9 cellular contexts compared by ENCODE assay signal in the genomic region with DNA sequence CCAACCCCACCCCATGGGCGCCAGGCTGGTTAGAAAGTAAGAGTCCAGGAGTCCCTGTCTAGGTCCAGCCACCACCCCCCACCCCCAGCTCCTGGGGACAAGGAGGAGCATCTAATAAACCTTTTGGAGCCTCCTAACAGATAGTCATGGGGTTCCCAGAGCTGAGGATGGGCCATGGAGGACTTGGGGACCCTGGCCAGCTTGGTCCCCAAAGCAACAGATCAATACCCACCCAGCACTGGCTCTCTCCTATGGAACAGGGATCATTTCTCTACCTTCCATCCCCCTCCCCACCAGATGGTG. TPM values are rescaled to one million over a fixed set of nuclear protein-coding genes. Genes with fewer than 3 reads are reported as not detected.
DNase-seq lines count a peak whose midpoint lies in the region; ATAC-seq and TF ChIP-seq lines count a peak whose summit lies in the region.
"Had no signal": no experiment of that assay in that cellular context is flagged by ENCODE, and none has a peak within 500 bp of the region (broad histone marks: within the 10 kb centered on the region; RNA-seq: fewer than 3 reads in every experiment).

No MANE protein-coding gene starts in this region.

- TF ChIP-seq POLR2A in breast epithelium (IDR thresholded peaks at IDR 0.05): no peak

- ATAC-seq in HG02973 (IDR thresholded peaks at IDR 0.05; ENCODE audit: unreplicated experiment): no peak
- ATAC-seq in GM21723 (IDR thresholded peaks at IDR 0.05; ENCODE audit: unreplicated experiment): no peak
- ATAC-seq in GM18873 (IDR thresholded peaks at IDR 0.05; ENCODE audit: low FRiP score, unreplicated experiment): no peak
- no peak for ATAC-seq in HG03457 (IDR thresholded peaks at IDR 0.05; ENCODE audit: unreplicated experiment)

- no peak for TF ChIP-seq CTCF in BE2C (IDR thresholded peaks at IDR 0.05; ENCODE audit: low read depth, low read length)
- no peak for TF ChIP-seq CTCF in HFFc6 (IDR thresholded peaks at IDR 0.05)
- no peak for TF ChIP-seq CTCF in breast epithelium (IDR thresholded peaks at IDR 0.05)
- TF ChIP-seq CTCF in nephron (IDR thresholded peaks at IDR 0.05; ENCODE audit: unreplicated experiment in 3 of 3): no peak

- H3K36me3 ChIP-seq in BE2C (peaks cover 64% of the 10 kb centered on the region), breast epithelium (no peaks in the 10 kb centered on the region)

- H3K36me3 Mint-ChIP-seq in HFFc6 (ENCODE audit: low read depth) (peaks cover 15% of the 10 kb centered on the region), nephron (ENCODE audit: low read depth) (peaks cover 23% of the 10 kb centered on the region)

- H3K27me3 ChIP-seq in BE2C: no peaks in the 10 kb centered on the region
- H3K27me3 ChIP-seq in breast epithelium: no peaks in the 10 kb centered on the region

- H3K4me3 Mint-ChIP-seq in HFFc6 (no peak overlapping the region), nephron (peak overlapping the region in 2 of 3 experiments; percentile 30 to 76)

- H3K27ac Mint-ChIP-seq in HFFc6 (peak overlapping the region; percentile 60), nephron (no peak overlapping the region)

- DNase-seq in BE2C: no peak
- no peak for DNase-seq in HFFc6
- no peak for DNase-seq in breast epithelium (ENCODE audit: low spot score in 2 of 2)

- H3K4me3 ChIP-seq in BE2C (ENCODE audit: low read depth, low read length) (peak overlapping the region; percentile 19; the same call in 1 of the 2 replicates), breast epithelium (peak overlapping the region; percentile 47 to 86 (median 56))

- H3K4me1 Mint-ChIP-seq in HFFc6 (ENCODE audit: low read depth) (peaks cover 7% of the 10 kb centered on the region; the same call in 1 of the 2 replicates), nephron (peaks cover 15% of the 10 kb centered on the region)

- peak overlapping the region; percentile 50 to 83 for H3K27ac ChIP-seq in breast epithelium

- intact Hi-C loops in breast epithelium (cut with DNase I; ENCODE audit: low total_unique reads): no loop called here

- peaks cover 10% of the 10 kb centered on the region for H3K4me1 ChIP-seq in BE2C
- H3K4me1 ChIP-seq in breast epithelium: peaks cover 0 to 7% of the 10 kb centered on the region in 2 donors

- H3K27me3 Mint-ChIP-seq in HFFc6 (ENCODE audit: insufficient read depth): no peaks in the 10 kb centered on the region; the same call in 1 of the 2 replicates
- no peaks in the 10 kb centered on the region for H3K27me3 Mint-ChIP-seq in nephron (ENCODE audit: low read depth)

- H3K9me3 Mint-ChIP-seq in HFFc6: no peaks in the 10 kb centered on the region
- H3K9me3 Mint-ChIP-seq in nephron: no peaks in the 10 kb centered on the region

- H3K9me3 ChIP-seq in BE2C (no peaks in the 10 kb centered on the region), breast epithelium (no peaks in the 10 kb centered on the region)

RNA-seq across cellular contexts. Expression of gene NR2F6, which starts 9.4 kb away (rescaled TPM):
- 143 TPM for polyA plus RNA-seq in BE2C (2012; ENCODE audit: insufficient read depth, insufficient read length, low read depth)
- 10 to 100 TPM; 46.1 to 61.9 (median 49.3) TPM for total RNA-seq in HFFc6 (2021; fragmentation: NEBNext Ultra II Directional; extraction: Animal tissue kit (Norgen Biotek cat#: 25700))
- 10 to 100 TPM; 23.2 to 52.4 (median 34.7) TPM for total RNA-seq in breast epithelium

RNA-seq across cellular contexts. Expression of gene OCEL1, which starts 10.3 kb away (rescaled TPM):
- 14.8 TPM for polyA plus RNA-seq in BE2C (2012; ENCODE audit: insufficient read depth, insufficient read length, low read depth)
- 10 to 100 TPM; 13.0 to 20.3 (median 17.4) TPM for total RNA-seq in HFFc6 (2021; fragmentation: NEBNext Ultra II Directional; extraction: Animal tissue kit (Norgen Biotek cat#: 25700))
- 10 to 100 TPM in 1 of 3 donors, 1 to 10 TPM in 2; 8.8 to 13.8 (median 9.4) TPM for total RNA-seq in breast epithelium

RNA-seq across cellular contexts. Expression of gene USE1, which starts 21.2 kb away (rescaled TPM):
- polyA plus RNA-seq in BE2C (2012; ENCODE audit: insufficient read depth, insufficient read length, low read depth): 121 TPM
- total RNA-seq in HFFc6 (2021; fragmentation: NEBNext Ultra II Directional; extraction: Animal tissue kit (Norgen Biotek cat#: 25700)): 10 to 100 TPM; 23.5 to 29.3 (median 25.7) TPM
- 10 to 100 TPM; 15.5 to 29.0 (median 27.5) TPM for total RNA-seq in breast epithelium

RNA-seq across cellular contexts. Expression of gene USHBP1, which starts 28.2 kb away (rescaled TPM):
- 0.73 TPM for polyA plus RNA-seq in BE2C (2012; ENCODE audit: insufficient read depth, insufficient read length, low read depth)
- not detected for total RNA-seq in HFFc6 (2021; fragmentation: NEBNext Ultra II Directional; extraction: Animal tissue kit (Norgen Biotek cat#: 25700))
- 1 to 10 TPM; 5.8 to 8.8 (median 7.0) TPM for total RNA-seq in breast epithelium
- total RNA-seq: NCI-H460 had no signal

RNA-seq across cellular contexts. Expression of gene BABAM1, which starts 30.9 kb away (rescaled TPM):
- 212 TPM for polyA plus RNA-seq in BE2C (2012; ENCODE audit: insufficient read depth, insufficient read length, low read depth)
- total RNA-seq in HFFc6 (2021; fragmentation: NEBNext Ultra II Directional; extraction: Animal tissue kit (Norgen Biotek cat#: 25700)): 100 to 1,000 TPM; 105 to 128 (median 120) TPM
- total RNA-seq in breast epithelium: 10 to 100 TPM; 48.5 to 65.6 (median 54.1) TPM
